Comparison of ENCODE assay signal across 8 cellular contexts in genomic region chrX:150625107-150625506, GRCh38.
"Had no signal": no experiment of that assay in that cellular context is flagged by ENCODE, and none has a peak within 500 bp of the region (broad histone marks: within the 10 kb centered on the region; RNA-seq: fewer than 3 reads in every experiment).

No MANE protein-coding gene starts in this region.

- H3K4me3 ChIP-seq: GM23248, HAP-1 had no signal

- FAIRE-seq: HepG2 had no signal

- DNase-seq: GM23248, GOT3, H7 had no signal

- H3K9me3 Mint-ChIP-seq: IgD-negative memory B cell had no signal

- H3K4me1 ChIP-seq: HAP-1 had no signal

- ATAC-seq: HCT116, HepG2 had no signal

- H3K4me1 Mint-ChIP-seq: IgD-negative memory B cell had no signal

- H3K9ac ChIP-seq: GM23248 had no signal

- H3K9me3 ChIP-seq: HAP-1 had no signal

- H3K4me3 Mint-ChIP-seq: IgD-negative memory B cell had no signal

- H3K27ac ChIP-seq: GM23248, HL-60 had no signal

- H2AFZ ChIP-seq: GM23248 had no signal

- H3K36me3 ChIP-seq: HAP-1 had no signal
